In the genomic region with DNA sequence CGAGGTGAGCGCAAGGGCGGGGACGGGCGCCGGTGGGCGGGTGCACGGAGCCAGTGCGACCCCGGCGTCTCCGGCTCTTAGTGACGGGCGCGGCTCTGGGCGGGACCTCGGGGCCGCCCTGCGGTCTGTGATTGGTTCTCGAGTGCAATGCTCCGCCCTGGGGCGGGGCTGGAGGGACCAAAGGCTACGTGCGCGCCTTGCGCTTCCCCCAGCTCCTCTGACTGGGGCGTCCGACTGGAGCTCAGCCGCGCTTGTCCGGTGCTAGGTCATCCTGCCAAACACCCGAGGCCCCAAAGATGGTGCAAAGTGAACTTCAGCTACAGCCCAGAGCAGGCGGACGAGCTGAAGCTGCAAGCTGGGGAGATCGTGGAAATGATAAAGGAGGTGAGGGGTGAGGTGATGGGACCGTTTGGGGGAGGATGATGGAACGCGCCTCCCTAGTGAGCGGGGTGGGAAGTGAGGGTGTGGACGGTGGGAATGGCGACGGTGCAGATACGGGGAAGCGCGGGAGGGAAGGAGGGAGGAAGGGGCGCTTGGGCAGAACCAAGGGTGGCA, we compare ENCODE assay signal across 8 cellular contexts. TPM values are rescaled to one million over a fixed set of nuclear protein-coding genes. Genes with fewer than 3 reads are reported as not detected.
A peak's percentile ranks its signal among the peaks of the same experiment; 100 is the strongest.
DNase-seq lines count a peak whose midpoint lies in the region; ATAC-seq and TF ChIP-seq lines count a peak whose summit lies in the region.

No MANE protein-coding gene starts in this region.

- no peaks in the 10 kb centered on the region for H3K27me3 Mint-ChIP-seq in activated T-helper 2 cell treated with anti-CD3 and anti-CD28 coated beads, Interferon-gamma antibody, Interleukin-2, Interleukin-4, amounts not matched to agents 10 μg/mL and 5 μg/mL and 100 μg/mL, durations not matched to agents 14 hours and 24 hours and 36 hours (ENCODE audit: low read depth)
- H3K27me3 Mint-ChIP-seq in stimulated activated naive CD8-positive, alpha-beta T cell treated with anti-CD3 and anti-CD28 coated beads, Interleukin-15, amount 100 ng/mL, for 72 hours, result no peaks in the 10 kb centered on the region

- DNase-seq in DMS53 (lab: John Stamatoyannopoulos, UW) (peak; percentile 97), KBM-7 (peak; percentile 88), Peyer's patch (peak; percentile 91 to 98 (median 97)), fibroblast of the conjunctiva (ENCODE audit: low read depth) (peak; percentile 81)
- peak; percentile 93 for DNase-seq in activated T-helper 2 cell treated with anti-CD3 and anti-CD28 coated beads, Interferon-gamma antibody, Interleukin-2, Interleukin-4, amounts not matched to agents 10 μg/mL and 5 μg/mL and 100 μg/mL, durations not matched to agents 14 hours and 24 hours and 36 hours (ENCODE audit: low spot score)
- DNase-seq in stimulated activated naive CD8-positive, alpha-beta T cell treated with anti-CD3 and anti-CD28 coated beads, Interleukin-15, amount 100 ng/mL, for 72 hours, result peak; percentile 92

- no peaks in the 10 kb centered on the region for H3K9me2 ChIP-seq in neural cell (ENCODE audit: insufficient read depth, low read length)

- peaks cover 0 to 23% (median 0%) of the 10 kb centered on the region in 3 donors for H3K36me3 ChIP-seq in Peyer's patch
- no peaks in the 10 kb centered on the region for H3K36me3 ChIP-seq in neural cell (ENCODE audit: insufficient read depth, low read length)

- TF ChIP-seq POLR2A in Peyer's patch (IDR thresholded peaks at IDR 0.05), result peak; percentile 69 to 78

- peaks cover 37% of the 10 kb centered on the region for H3K4me1 Mint-ChIP-seq in activated T-helper 2 cell treated with anti-CD3 and anti-CD28 coated beads, Interferon-gamma antibody, Interleukin-2, Interleukin-4, amounts not matched to agents 10 μg/mL and 5 μg/mL and 100 μg/mL, durations not matched to agents 14 hours and 24 hours and 36 hours (ENCODE audit: low read depth)
- peaks cover 56% of the 10 kb centered on the region for H3K4me1 Mint-ChIP-seq in stimulated activated naive CD8-positive, alpha-beta T cell treated with anti-CD3 and anti-CD28 coated beads, Interleukin-15, amount 100 ng/mL, for 72 hours

- H3K27ac ChIP-seq in Peyer's patch (peak overlapping the region; percentile 85 to 95 (median 90)), neural cell (ENCODE audit: low read length) (no peak overlapping the region)

- H3K27ac Mint-ChIP-seq in activated T-helper 2 cell treated with anti-CD3 and anti-CD28 coated beads, Interferon-gamma antibody, Interleukin-2, Interleukin-4, amounts not matched to agents 10 μg/mL and 5 μg/mL and 100 μg/mL, durations not matched to agents 14 hours and 24 hours and 36 hours, result peak overlapping the region; percentile 95
- H3K27ac Mint-ChIP-seq in stimulated activated naive CD8-positive, alpha-beta T cell treated with anti-CD3 and anti-CD28 coated beads, Interleukin-15, amount 100 ng/mL, for 72 hours, result peak overlapping the region; percentile 83 to 95

- no peaks in the 10 kb centered on the region for H3K79me2 ChIP-seq in neural cell (replicated peaks; ENCODE audit: insufficient read depth, low read length)

- H4K20me1 ChIP-seq in neural cell (ENCODE audit: insufficient read depth), result no peaks in the 10 kb centered on the region

- H3F3A ChIP-seq in neural cell (ENCODE audit: insufficient read depth, low read length, poor library complexity, severe bottlenecking), result no peaks in the 10 kb centered on the region

- no peaks in the 10 kb centered on the region for H3K9me3 Mint-ChIP-seq in activated T-helper 2 cell treated with anti-CD3 and anti-CD28 coated beads, Interferon-gamma antibody, Interleukin-2, Interleukin-4, amounts not matched to agents 10 μg/mL and 5 μg/mL and 100 μg/mL, durations not matched to agents 14 hours and 24 hours and 36 hours
- H3K9me3 Mint-ChIP-seq in stimulated activated naive CD8-positive, alpha-beta T cell treated with anti-CD3 and anti-CD28 coated beads, Interleukin-15, amount 100 ng/mL, for 72 hours, result no peaks in the 10 kb centered on the region

- H3K4me3 ChIP-seq in Peyer's patch (peak overlapping the region; percentile 65 to 84 (median 82)), neural cell (ENCODE audit: low read length) (peak overlapping the region; percentile 74)

- peaks cover 5 to 21% (median 7%) of the 10 kb centered on the region in 4 donors for H3K4me1 ChIP-seq in Peyer's patch

- TF ChIP-seq CTCF in Peyer's patch (IDR thresholded peaks at IDR 0.05), result no peak
- no peak for TF ChIP-seq CTCF in neural cell (IDR thresholded peaks at IDR 0.05; ENCODE audit: poor library complexity, severe bottlenecking)

- H3K36me3 Mint-ChIP-seq in activated T-helper 2 cell treated with anti-CD3 and anti-CD28 coated beads, Interferon-gamma antibody, Interleukin-2, Interleukin-4, amounts not matched to agents 10 μg/mL and 5 μg/mL and 100 μg/mL, durations not matched to agents 14 hours and 24 hours and 36 hours (ENCODE audit: low read depth), result peaks cover 48% of the 10 kb centered on the region

- no peak for TF ChIP-seq RAD21 in neural cell (conservative IDR thresholded peaks at IDR 0.05)

- H3K4me3 Mint-ChIP-seq in activated T-helper 2 cell treated with anti-CD3 and anti-CD28 coated beads, Interferon-gamma antibody, Interleukin-2, Interleukin-4, amounts not matched to agents 10 μg/mL and 5 μg/mL and 100 μg/mL, durations not matched to agents 14 hours and 24 hours and 36 hours (ENCODE audit: low read depth), result peak overlapping the region; percentile 99
- H3K4me3 Mint-ChIP-seq in stimulated activated naive CD8-positive, alpha-beta T cell treated with anti-CD3 and anti-CD28 coated beads, Interleukin-15, amount 100 ng/mL, for 72 hours, result peak overlapping the region; percentile 96 to 99

- H3K9me3 ChIP-seq in Peyer's patch (no peaks in the 10 kb centered on the region), neural cell (ENCODE audit: low read length) (no peaks in the 10 kb centered on the region)

- TF ChIP-seq EP300 in neural cell (conservative IDR thresholded peaks at IDR 0.05; ENCODE audit: poor library complexity, severe bottlenecking), result no peak

- in situ Hi-C loops in KBM-7 (cut with MboI; ENCODE audit: low pct_unique_long_range_greater_than_20kb, low sequenced_read_pairs), result no loop called here

- H3K4me2 ChIP-seq in neural cell (ENCODE audit: low read length), result peak overlapping the region; percentile 89

- H2AFZ ChIP-seq in neural cell (ENCODE audit: low read depth, low read length), result peak overlapping the region; percentile 57

- H3K27me3 ChIP-seq in Peyer's patch (no peaks in the 10 kb centered on the region), neural cell (ENCODE audit: insufficient read depth, low read depth, low read length) (no peaks in the 10 kb centered on the region)

- peak overlapping the region; percentile 61 for H3K9ac ChIP-seq in neural cell (ENCODE audit: low read length)

- ATAC-seq in GM21619 (IDR thresholded peaks at IDR 0.05; ENCODE audit: unreplicated experiment), result peak; percentile 93
- ATAC-seq in stimulated activated naive CD8-positive, alpha-beta T cell treated with anti-CD3 and anti-CD28 coated beads, Interleukin-15, amount 100 ng/mL, for 72 hours, result peak; percentile 97

- intact Hi-C loops in activated T-helper 2 cell treated with anti-CD3 and anti-CD28 coated beads, Interferon-gamma antibody, Interleukin-2, Interleukin-4, amounts not matched to agents 10 μg/mL and 5 μg/mL and 100 μg/mL, durations not matched to agents 14 hours and 24 hours and 36 hours (cut with micrococcal nuclease), result loop anchor here (1.0 to 10.0 kb wide), 6 partner anchors 16 to 362 kb away; partner anchors contain the start of genes EVA1B, STK40, THRAP3 and TRAPPC3

TF ChIP-seq in neural cell, 6 proteins besides CTCF, POLR2A, EP300 and RAD21:
- TF ChIP-seq POLR2AphosphoS5 (IDR thresholded peaks at IDR 0.05) (no peak), MXI1 (conservative IDR thresholded peaks at IDR 0.05; ENCODE audit: poor library complexity, severe bottlenecking) (peak; percentile 20), TAF1 (IDR thresholded peaks at IDR 0.05; ENCODE audit: low read depth) (no peak)

RNA-seq across cellular contexts. Expression of gene SH3D21, which starts 0.8 kb away (rescaled TPM):
- 10 to 100 TPM; 20.6 to 75.9 (median 24.8) TPM for total RNA-seq in Peyer's patch
- total RNA-seq in activated T-helper 2 cell treated with anti-CD3 and anti-CD28 coated beads, Interferon-gamma antibody, Interleukin-2, Interleukin-4, amounts not matched to agents 10 μg/mL and 5 μg/mL and 100 μg/mL, durations not matched to agents 14 hours and 24 hours and 36 hours, result 19.0 and 20.4 TPM in 2 replicates
- polyA plus RNA-seq in neural cell, result 2.6 and 2.8 TPM in 2 replicates
- polyA minus RNA-seq in neural cell, result 1.9 and 2.3 TPM in 2 replicates

RNA-seq across cellular contexts. Expression of gene EVA1B, which starts 16.5 kb away (rescaled TPM):
- total RNA-seq in Peyer's patch, result 10 to 100 TPM in 2 of 4 donors, 1 to 10 TPM in 2; 4.4 to 19.0 (median 11.4) TPM
- 10.7 and 11.0 TPM in 2 replicates for total RNA-seq in activated T-helper 2 cell treated with anti-CD3 and anti-CD28 coated beads, Interferon-gamma antibody, Interleukin-2, Interleukin-4, amounts not matched to agents 10 μg/mL and 5 μg/mL and 100 μg/mL, durations not matched to agents 14 hours and 24 hours and 36 hours
- 0.25 and 2.1 TPM in 2 replicates for polyA plus RNA-seq in neural cell
- polyA minus RNA-seq in neural cell, result not detected in 2 replicates
